ENCODE assay signal across 9 cellular contexts in genomic region chr19:44951179-44952159, GRCh38. TPM values are rescaled to one million over a fixed set of nuclear protein-coding genes. Genes with fewer than 3 reads are reported as not detected.
A peak's percentile ranks its signal among the peaks of the same experiment; 100 is the strongest.
DNase-seq lines count a peak whose midpoint lies in the region; ATAC-seq, FAIRE-seq and TF ChIP-seq lines count a peak whose summit lies in the region.
"Had no signal": no experiment of that assay in that cellular context is flagged by ENCODE, and none has a peak within 500 bp of the region (broad histone marks: within the 10 kb centered on the region; RNA-seq: fewer than 3 reads in every experiment).

No MANE protein-coding gene starts in this region.

- H3K27me3 ChIP-seq in WERI-Rb-1 (ENCODE audit: insufficient read depth, low read depth, severe bottlenecking) (no peaks in the 10 kb centered on the region), HepG2 (ENCODE audit: control insufficient read depth in 1 of 2, insufficient read depth in 2 of 2, low read length in 2 of 2) (no peaks in the 10 kb centered on the region; a peak in 1 of 5 replicates)

- FAIRE-seq in A549 (lab: Jason Lieb, UNC) (no peak), GM12892 (lab: Jason Lieb, UNC) (no peak), HepG2 (lab: Jason Lieb, UNC) (no peak)

- peak overlapping the region in 1 of 2 experiments; percentile 48; a peak in 3 of 6 replicates for H3K27ac ChIP-seq in A549
- H3K27ac ChIP-seq in WERI-Rb-1: no peak overlapping the region
- peak overlapping the region; percentile 68 for H3K27ac ChIP-seq in HepG2 (ENCODE audit: extremely low read length, insufficient read depth, low read length)

- POLR2A ChIA-PET in A549 (lab: Yijun Ruan, JAX): no interaction called here
- POLR2A ChIA-PET in HepG2 (lab: Yijun Ruan, JAX): interaction anchor here (0.6 to 6.1 kb wide), 7 partner anchors 12 to 47 kb away, joined by 3 to 91 read pairs (median 11); partner anchors contain the start of genes APOC1 and APOE

- in situ Hi-C loops in HepG2 (cut with HindIII; ENCODE audit: extremely low pct_ligation_motif_present, low pct_unique_long_range_greater_than_20kb): no loop called here

- peaks cover 35% of the 10 kb centered on the region for H3K79me2 ChIP-seq in HepG2 (ENCODE audit: insufficient read depth, low read length)

- H3K4me2 ChIP-seq in A549: no peak overlapping the region
- H3K4me2 ChIP-seq in HepG2 (ENCODE audit: low read depth, low read length): peak overlapping the region; percentile 69

- peaks cover 8% of the 10 kb centered on the region for H4K20me1 ChIP-seq in HepG2 (ENCODE audit: insufficient read depth, low read length)

- BruUV-seq in HepG2 (replicated peaks; lab: Mats Ljungman, UMichigan): no TSS peak

- ATAC-seq in A549 (peak; percentile 36 to 58), HepG2 (peak; percentile 63), HG03159 (IDR thresholded peaks at IDR 0.05; ENCODE audit: unreplicated experiment) (no peak)

- TF ChIP-seq EP300 in A549 (IDR thresholded peaks at IDR 0.05): no peak
- no peak for TF ChIP-seq EP300 in HepG2 (IDR thresholded peaks at IDR 0.05; ENCODE audit: low read depth in 2 of 2, low read length in 2 of 2)
- TF ChIP-seq EP300 in HepG2 (CRISPR knock-in tag; IDR thresholded peaks at IDR 0.05; ENCODE audit: borderline replicate concordance): no peak; the same call in 1 of the 2 replicates

- 44% methylated on average over 13 of the region's 13 CpGs for WGBS in A549 (ENCODE audit: missing lambda C conversion rate)
- 47% methylated on average over 13 of the region's 13 CpGs for WGBS in HepG2 (ENCODE audit: low lambda C conversion rate)

- peak overlapping the region; percentile 38 for H3K9ac ChIP-seq in HepG2 (ENCODE audit: insufficient read depth, low read depth, low read length)

- H3K9me3 ChIP-seq in A549: no peaks in the 10 kb centered on the region
- no peaks in the 10 kb centered on the region for H3K9me3 ChIP-seq in WERI-Rb-1 (ENCODE audit: severe bottlenecking)
- H3K9me3 ChIP-seq in HepG2 (ENCODE audit: low read length): no peaks in the 10 kb centered on the region

- TF ChIP-seq POLR2A in A549 (IDR thresholded peaks at IDR 0.05; ENCODE audit: low read length) (no peak), GM12892 (IDR thresholded peaks at IDR 0.05; ENCODE audit: low read depth, low read length) (no peak), HepG2 (IDR thresholded peaks at IDR 0.05; ENCODE audit: insufficient read depth in 1 of 2, low read depth in 2 of 2, low read length in 2 of 2) (peak; percentile 7 to 63; a peak in 2 of 4 replicates)

- CTCF ChIA-PET in A549 (lab: Yijun Ruan, JAX): interaction anchor here (0.6 to 8.3 kb wide), 48 partner anchors 8 to 457 kb away, joined by 3 to 303 read pairs (median 4); partner anchors contain the start of genes APOC1, APOE, CLASRP and RELB
- CTCF ChIA-PET in HepG2 (lab: Yijun Ruan, JAX; ENCODE audit: low intra/inter-chr PET ratio, low total read pairs): interaction anchor here (1.2 to 3.0 kb wide), 3 partner anchors 16 to 48 kb away, joined by 3 to 51 read pairs (median 45); partner anchors contain the start of gene APOE

- no peak overlapping the region for H3K4me3 ChIP-seq in A549
- no peak overlapping the region for H3K4me3 ChIP-seq in WERI-Rb-1 (ENCODE audit: low read depth, low read length)
- peak overlapping the region in 1 of 3 experiments; percentile 25; a peak in 1 of 6 replicates for H3K4me3 ChIP-seq in HepG2 (replicated peaks in 1 of 3; ENCODE audit: insufficient read depth in 1 of 3, low read depth in 2 of 3, low read length in 3 of 3)

- no peak overlapping the region for H2AFZ ChIP-seq in HepG2 (ENCODE audit: low read length)

- DNase-seq in A549 (ENCODE audit: low read depth in 1 of 2, low spot score in 1 of 2): peak; percentile 85 to 94
- DNase-seq in GM12892 (ENCODE audit: insufficient read length): peak; percentile 64
- peak; percentile 73 for DNase-seq in NCI-H2171 treated with DMSO at 0.1 percent for 48 hours (lab: John Stamatoyannopoulos, UW)
- peak; percentile 69 for DNase-seq in WERI-Rb-1
- DNase-seq in central memory CD4-positive, alpha-beta T cell: peak; percentile 70
- peak; percentile 85 for DNase-seq in HepG2 (ENCODE audit: low spot score)
- peak; percentile 67 for DNase-seq in stimulated activated CD4-positive, alpha-beta T cell treated with anti-CD3 and anti-CD28 coated beads, Interleukin-4, amount 100 ng/mL, for 24 hours

- intact Hi-C loops in HepG2 (cut with micrococcal nuclease; ENCODE audit: unreplicated experiment): loop anchor here (1.0 to 10.0 kb wide), 3 partner anchors 40 to 107 kb away; partner anchors contain the start of genes APOE and NECTIN2

- TF ChIP-seq CTCF in A549 (IDR thresholded peaks at IDR 0.05) (peak; percentile 98), WERI-Rb-1 (IDR thresholded peaks at IDR 0.05; ENCODE audit: low read depth, low read length) (peak; percentile 33; the same call in 1 of the 2 replicates), HepG2 (CRISPR knock-in tag; IDR thresholded peaks at IDR 0.05) (peak; percentile 79)

- TF ChIP-seq RAD21 in A549 (conservative IDR thresholded peaks at IDR 0.05 in 1 of 2, IDR thresholded peaks at IDR 0.05 in 1 of 2) (peak; percentile 81 to 89), HepG2 (CRISPR knock-in tag; IDR thresholded peaks at IDR 0.05) (peak; percentile 79)

- peaks cover 13% of the 10 kb centered on the region for H3K4me1 ChIP-seq in A549
- H3K4me1 ChIP-seq in HepG2 (ENCODE audit: insufficient read depth, low read length): peaks cover 75% of the 10 kb centered on the region

- no peaks in the 10 kb centered on the region; the same call in 1 of the 2 replicates for H3K36me3 ChIP-seq in WERI-Rb-1
- peaks cover 4 to 7% of the 10 kb centered on the region in 2 experiments for H3K36me3 ChIP-seq in HepG2 (replicated peaks in 1 of 2; ENCODE audit: control insufficient read depth in 1 of 2, insufficient read depth in 2 of 2, low read length in 2 of 2)

RNA-seq across cellular contexts. Expression of gene CLPTM1, which starts 3.7 kb away (rescaled TPM):
- polyA plus RNA-seq in A549 (2011; rRNA removed) (96.5 and 99.3 TPM in 2 replicates), A549 (2017; fragmentation: RNase III; extraction: RNeasy Plus Mini Kit Qiagen cat#74134 plus additional on column Dnase treatment) (173 to 188 TPM (median 180 TPM) in 3 replicates), HepG2 (2011; rRNA removed) (42.8 and 56.1 TPM in 2 replicates)
- polyA plus RNA-seq in A549 (2012; cell fraction: cytosol; rRNA removed): 141 and 161 TPM in 2 replicates
- 421 and 534 TPM in 2 replicates for polyA plus RNA-seq in A549 (2012; cell fraction: nucleus; rRNA removed)
- polyA minus RNA-seq in A549 (2011; rRNA and poly(A)+ RNA removed): 167 and 185 TPM in 2 replicates
- polyA plus RNA-seq in GM12892 (2012; ENCODE audit: missing spikeins): 22.1 TPM
- 15.3 and 34.9 TPM in 2 replicates for total RNA-seq in HepG2 (2016; rRNA removed; fragmentation: Illumina TruSeq; extraction: Trizol)
- total RNA-seq in HepG2 (2016; cell fraction: cytosol; rRNA removed; fragmentation: Illumina TruSeq; extraction: Trizol; ENCODE audit: low read depth): 27.3 and 28.2 TPM in 2 replicates
- total RNA-seq in HepG2 (2016; cell fraction: insoluble cytoplasmic fraction; rRNA removed; fragmentation: Illumina TruSeq; extraction: Trizol): 11.3 and 34.3 TPM in 2 replicates
- 34.7 and 36.6 TPM in 2 replicates for total RNA-seq in HepG2 (2016; cell fraction: membrane; rRNA removed; fragmentation: Illumina TruSeq; extraction: Trizol)
- total RNA-seq in HepG2 (2016; cell fraction: nucleus; rRNA removed; fragmentation: Illumina TruSeq; extraction: Trizol): 39.5 and 48.5 TPM in 2 replicates
- polyA plus RNA-seq in HepG2 (2011; cell fraction: cytosol; rRNA removed): 38.9 and 40.3 TPM in 2 replicates
- polyA plus RNA-seq in HepG2 (2011; cell fraction: nucleus; rRNA removed): 117 and 132 TPM in 2 replicates
- polyA plus RNA-seq in HepG2 (2012): 32.5 and 40.5 TPM in 2 replicates
- 33.5 and 37.0 TPM in 2 replicates for polyA plus RNA-seq in HepG2 (2016; cell fraction: cytosol; fragmentation: Illumina TruSeq; extraction: Trizol; ENCODE audit: low read depth)
- 22.9 and 28.7 TPM in 2 replicates for polyA plus RNA-seq in HepG2 (2016; cell fraction: insoluble cytoplasmic fraction; fragmentation: Illumina TruSeq; extraction: Trizol; ENCODE audit: low read depth)
- 44.9 and 55.2 TPM in 2 replicates for polyA plus RNA-seq in HepG2 (2016; cell fraction: membrane; fragmentation: Illumina TruSeq; extraction: Trizol; ENCODE audit: low read depth)
- 136 and 144 TPM in 2 replicates for polyA plus RNA-seq in HepG2 (2016; cell fraction: nucleus; fragmentation: Illumina TruSeq; extraction: Trizol; ENCODE audit: insufficient read depth, low read depth)
- polyA minus RNA-seq in HepG2 (2011; rRNA and poly(A)+ RNA removed; ENCODE audit: low replicate concordance): 77.0 and 78.9 TPM in 2 replicates
- 27.3 and 31.6 TPM in 2 replicates for polyA minus RNA-seq in HepG2 (2011; cell fraction: cytosol; rRNA and poly(A)+ RNA removed)
- polyA minus RNA-seq in HepG2 (2011; cell fraction: nucleus; rRNA and poly(A)+ RNA removed): 27.8 and 32.1 TPM in 2 replicates

RNA-seq across cellular contexts. Expression of gene APOC2, which starts 5.6 kb away (rescaled TPM):
- polyA plus RNA-seq in A549 (2011; rRNA removed): not detected in 2 replicates
- polyA plus RNA-seq in A549 (2012; cell fraction: cytosol; rRNA removed): not detected in 2 replicates
- polyA plus RNA-seq in A549 (2012; cell fraction: nucleus; rRNA removed): not detected in 2 replicates
- 0.27 TPM in 1 of 3 replicates, not detected in the others for polyA plus RNA-seq in A549 (2017; fragmentation: RNase III; extraction: RNeasy Plus Mini Kit Qiagen cat#74134 plus additional on column Dnase treatment)
- polyA minus RNA-seq in A549 (2011; rRNA and poly(A)+ RNA removed): not detected in 2 replicates
- polyA plus RNA-seq in GM12892 (2012; ENCODE audit: missing spikeins): not detected
- 276 and 407 TPM in 2 replicates for total RNA-seq in HepG2 (2016; rRNA removed; fragmentation: Illumina TruSeq; extraction: Trizol)
- 212 and 282 TPM in 2 replicates for total RNA-seq in HepG2 (2016; cell fraction: cytosol; rRNA removed; fragmentation: Illumina TruSeq; extraction: Trizol; ENCODE audit: low read depth)
- total RNA-seq in HepG2 (2016; cell fraction: insoluble cytoplasmic fraction; rRNA removed; fragmentation: Illumina TruSeq; extraction: Trizol): 251 and 383 TPM in 2 replicates
- total RNA-seq in HepG2 (2016; cell fraction: membrane; rRNA removed; fragmentation: Illumina TruSeq; extraction: Trizol): 259 and 332 TPM in 2 replicates
- total RNA-seq in HepG2 (2016; cell fraction: nucleus; rRNA removed; fragmentation: Illumina TruSeq; extraction: Trizol): 222 and 283 TPM in 2 replicates
- 1,401 and 1,802 TPM in 2 replicates for polyA plus RNA-seq in HepG2 (2011; rRNA removed)
- polyA plus RNA-seq in HepG2 (2011; cell fraction: cytosol; rRNA removed): 1,265 and 1,297 TPM in 2 replicates
- polyA plus RNA-seq in HepG2 (2011; cell fraction: nucleus; rRNA removed): 293 and 474 TPM in 2 replicates
- 632 and 749 TPM in 2 replicates for polyA plus RNA-seq in HepG2 (2012)
- polyA plus RNA-seq in HepG2 (2016; cell fraction: cytosol; fragmentation: Illumina TruSeq; extraction: Trizol; ENCODE audit: low read depth): 426 and 489 TPM in 2 replicates
- polyA plus RNA-seq in HepG2 (2016; cell fraction: insoluble cytoplasmic fraction; fragmentation: Illumina TruSeq; extraction: Trizol; ENCODE audit: low read depth): 402 and 416 TPM in 2 replicates
- polyA plus RNA-seq in HepG2 (2016; cell fraction: membrane; fragmentation: Illumina TruSeq; extraction: Trizol; ENCODE audit: low read depth): 440 and 475 TPM in 2 replicates
- polyA plus RNA-seq in HepG2 (2016; cell fraction: nucleus; fragmentation: Illumina TruSeq; extraction: Trizol; ENCODE audit: insufficient read depth, low read depth): 666 and 708 TPM in 2 replicates
- polyA minus RNA-seq in HepG2 (2011; rRNA and poly(A)+ RNA removed; ENCODE audit: low replicate concordance): 342 TPM in 1 of 2 replicates, not detected in the other
- 188 and 260 TPM in 2 replicates for polyA minus RNA-seq in HepG2 (2011; cell fraction: cytosol; rRNA and poly(A)+ RNA removed)
- polyA minus RNA-seq in HepG2 (2011; cell fraction: nucleus; rRNA and poly(A)+ RNA removed): 75.2 and 130 TPM in 2 replicates
- total RNA-seq: urinary bladder had no signal

RNA-seq across cellular contexts. Expression of gene APOC4, which starts 9.4 kb away (rescaled TPM):
- polyA plus RNA-seq in A549 (2011; rRNA removed) (not detected in 2 replicates), A549 (2017; fragmentation: RNase III; extraction: RNeasy Plus Mini Kit Qiagen cat#74134 plus additional on column Dnase treatment) (not detected in 3 replicates), HepG2 (2011; rRNA removed) (not detected in 2 replicates)
- polyA plus RNA-seq in A549 (2012; cell fraction: cytosol; rRNA removed): not detected in 2 replicates
- polyA plus RNA-seq in A549 (2012; cell fraction: nucleus; rRNA removed): not detected in 2 replicates
- not detected in 2 replicates for polyA minus RNA-seq in A549 (2011; rRNA and poly(A)+ RNA removed)
- not detected for polyA plus RNA-seq in GM12892 (2012; ENCODE audit: missing spikeins)
- total RNA-seq in HepG2 (2016; rRNA removed; fragmentation: Illumina TruSeq; extraction: Trizol): 0.46 TPM in 1 of 2 replicates, not detected in the other
- 0.79 TPM in 1 of 2 replicates, not detected in the other for total RNA-seq in HepG2 (2016; cell fraction: cytosol; rRNA removed; fragmentation: Illumina TruSeq; extraction: Trizol; ENCODE audit: low read depth)
- 1.1 TPM in 1 of 2 replicates, not detected in the other for total RNA-seq in HepG2 (2016; cell fraction: insoluble cytoplasmic fraction; rRNA removed; fragmentation: Illumina TruSeq; extraction: Trizol)
- total RNA-seq in HepG2 (2016; cell fraction: membrane; rRNA removed; fragmentation: Illumina TruSeq; extraction: Trizol): 0.49 and 0.72 TPM in 2 replicates
- total RNA-seq in HepG2 (2016; cell fraction: nucleus; rRNA removed; fragmentation: Illumina TruSeq; extraction: Trizol): not detected in 2 replicates
- polyA plus RNA-seq in HepG2 (2011; cell fraction: cytosol; rRNA removed): not detected in 2 replicates
- polyA plus RNA-seq in HepG2 (2011; cell fraction: nucleus; rRNA removed): not detected in 2 replicates
- polyA plus RNA-seq in HepG2 (2012): not detected in 2 replicates
- 0.45 and 0.79 TPM in 2 replicates for polyA plus RNA-seq in HepG2 (2016; cell fraction: cytosol; fragmentation: Illumina TruSeq; extraction: Trizol; ENCODE audit: low read depth)
- not detected in 2 replicates for polyA plus RNA-seq in HepG2 (2016; cell fraction: insoluble cytoplasmic fraction; fragmentation: Illumina TruSeq; extraction: Trizol; ENCODE audit: low read depth)
- 0.41 TPM in 1 of 2 replicates, not detected in the other for polyA plus RNA-seq in HepG2 (2016; cell fraction: membrane; fragmentation: Illumina TruSeq; extraction: Trizol; ENCODE audit: low read depth)
- polyA plus RNA-seq in HepG2 (2016; cell fraction: nucleus; fragmentation: Illumina TruSeq; extraction: Trizol; ENCODE audit: insufficient read depth, low read depth): not detected in 2 replicates
- not detected in 2 replicates for polyA minus RNA-seq in HepG2 (2011; rRNA and poly(A)+ RNA removed; ENCODE audit: low replicate concordance)
- not detected in 2 replicates for polyA minus RNA-seq in HepG2 (2011; cell fraction: cytosol; rRNA and poly(A)+ RNA removed)
- polyA minus RNA-seq in HepG2 (2011; cell fraction: nucleus; rRNA and poly(A)+ RNA removed): not detected in 2 replicates
- total RNA-seq: urinary bladder had no signal
- polyA plus RNA-seq: urinary bladder had no signal

RNA-seq across cellular contexts. Expression of gene APOC1, which starts 37.1 kb away (rescaled TPM):
- polyA plus RNA-seq in A549 (2011; rRNA removed): 82.1 and 88.7 TPM in 2 replicates
- polyA plus RNA-seq in A549 (2012; cell fraction: cytosol; rRNA removed): 145 and 171 TPM in 2 replicates
- polyA plus RNA-seq in A549 (2012; cell fraction: nucleus; rRNA removed): 40.5 and 46.5 TPM in 2 replicates
- polyA plus RNA-seq in A549 (2017; fragmentation: RNase III; extraction: RNeasy Plus Mini Kit Qiagen cat#74134 plus additional on column Dnase treatment): 172 to 198 TPM (median 196 TPM) in 3 replicates
- 21.8 and 24.4 TPM in 2 replicates for polyA minus RNA-seq in A549 (2011; rRNA and poly(A)+ RNA removed)
- 4.4 TPM for polyA plus RNA-seq in GM12892 (2012; ENCODE audit: missing spikeins)
- 417 and 600 TPM in 2 replicates for total RNA-seq in HepG2 (2016; rRNA removed; fragmentation: Illumina TruSeq; extraction: Trizol)
- 534 and 640 TPM in 2 replicates for total RNA-seq in HepG2 (2016; cell fraction: cytosol; rRNA removed; fragmentation: Illumina TruSeq; extraction: Trizol; ENCODE audit: low read depth)
- 415 and 575 TPM in 2 replicates for total RNA-seq in HepG2 (2016; cell fraction: insoluble cytoplasmic fraction; rRNA removed; fragmentation: Illumina TruSeq; extraction: Trizol)
- 550 and 704 TPM in 2 replicates for total RNA-seq in HepG2 (2016; cell fraction: membrane; rRNA removed; fragmentation: Illumina TruSeq; extraction: Trizol)
- 303 and 371 TPM in 2 replicates for total RNA-seq in HepG2 (2016; cell fraction: nucleus; rRNA removed; fragmentation: Illumina TruSeq; extraction: Trizol)
- 1,235 and 1,480 TPM in 2 replicates for polyA plus RNA-seq in HepG2 (2011; rRNA removed)
- polyA plus RNA-seq in HepG2 (2011; cell fraction: cytosol; rRNA removed): 789 and 856 TPM in 2 replicates
- 221 and 239 TPM in 2 replicates for polyA plus RNA-seq in HepG2 (2011; cell fraction: nucleus; rRNA removed)
- 609 and 1,000 TPM in 2 replicates for polyA plus RNA-seq in HepG2 (2012)
- 629 and 790 TPM in 2 replicates for polyA plus RNA-seq in HepG2 (2016; cell fraction: cytosol; fragmentation: Illumina TruSeq; extraction: Trizol; ENCODE audit: low read depth)
- 381 and 408 TPM in 2 replicates for polyA plus RNA-seq in HepG2 (2016; cell fraction: insoluble cytoplasmic fraction; fragmentation: Illumina TruSeq; extraction: Trizol; ENCODE audit: low read depth)
- polyA plus RNA-seq in HepG2 (2016; cell fraction: membrane; fragmentation: Illumina TruSeq; extraction: Trizol; ENCODE audit: low read depth): 501 and 616 TPM in 2 replicates
- polyA plus RNA-seq in HepG2 (2016; cell fraction: nucleus; fragmentation: Illumina TruSeq; extraction: Trizol; ENCODE audit: insufficient read depth, low read depth): 540 and 648 TPM in 2 replicates
- 364 TPM in 1 of 2 replicates, not detected in the other for polyA minus RNA-seq in HepG2 (2011; rRNA and poly(A)+ RNA removed; ENCODE audit: low replicate concordance)
- 191 and 220 TPM in 2 replicates for polyA minus RNA-seq in HepG2 (2011; cell fraction: cytosol; rRNA and poly(A)+ RNA removed)
- 50.5 and 79.1 TPM in 2 replicates for polyA minus RNA-seq in HepG2 (2011; cell fraction: nucleus; rRNA and poly(A)+ RNA removed)

RNA-seq across cellular contexts. Expression of gene APOE, which starts 45.9 kb away (rescaled TPM):
- polyA plus RNA-seq in A549 (2011; rRNA removed) (9.4 and 12.5 TPM in 2 replicates), A549 (2017; fragmentation: RNase III; extraction: RNeasy Plus Mini Kit Qiagen cat#74134 plus additional on column Dnase treatment) (16.2 to 31.9 TPM (median 20.2 TPM) in 3 replicates), HepG2 (2011; rRNA removed) (1,470 and 1,944 TPM in 2 replicates)
- polyA plus RNA-seq in A549 (2012; cell fraction: cytosol; rRNA removed): 14.3 and 17.4 TPM in 2 replicates
- 32.0 and 33.0 TPM in 2 replicates for polyA plus RNA-seq in A549 (2012; cell fraction: nucleus; rRNA removed)
- polyA minus RNA-seq in A549 (2011; rRNA and poly(A)+ RNA removed): 1.7 and 4.0 TPM in 2 replicates
- 0.55 TPM for polyA plus RNA-seq in GM12892 (2012; ENCODE audit: missing spikeins)
- 458 and 1,328 TPM in 2 replicates for total RNA-seq in HepG2 (2016; rRNA removed; fragmentation: Illumina TruSeq; extraction: Trizol)
- 159 and 166 TPM in 2 replicates for total RNA-seq in HepG2 (2016; cell fraction: cytosol; rRNA removed; fragmentation: Illumina TruSeq; extraction: Trizol; ENCODE audit: low read depth)
- total RNA-seq in HepG2 (2016; cell fraction: insoluble cytoplasmic fraction; rRNA removed; fragmentation: Illumina TruSeq; extraction: Trizol): 502 and 1,332 TPM in 2 replicates
- total RNA-seq in HepG2 (2016; cell fraction: membrane; rRNA removed; fragmentation: Illumina TruSeq; extraction: Trizol): 224 and 230 TPM in 2 replicates
- total RNA-seq in HepG2 (2016; cell fraction: nucleus; rRNA removed; fragmentation: Illumina TruSeq; extraction: Trizol): 800 and 999 TPM in 2 replicates
- polyA plus RNA-seq in HepG2 (2011; cell fraction: cytosol; rRNA removed): 2,997 and 3,700 TPM in 2 replicates
- polyA plus RNA-seq in HepG2 (2011; cell fraction: nucleus; rRNA removed): 1,674 and 2,058 TPM in 2 replicates
- polyA plus RNA-seq in HepG2 (2012): 709 and 938 TPM in 2 replicates
- 177 and 191 TPM in 2 replicates for polyA plus RNA-seq in HepG2 (2016; cell fraction: cytosol; fragmentation: Illumina TruSeq; extraction: Trizol; ENCODE audit: low read depth)
- polyA plus RNA-seq in HepG2 (2016; cell fraction: insoluble cytoplasmic fraction; fragmentation: Illumina TruSeq; extraction: Trizol; ENCODE audit: low read depth): 450 and 491 TPM in 2 replicates
- polyA plus RNA-seq in HepG2 (2016; cell fraction: membrane; fragmentation: Illumina TruSeq; extraction: Trizol; ENCODE audit: low read depth): 185 and 190 TPM in 2 replicates
- polyA plus RNA-seq in HepG2 (2016; cell fraction: nucleus; fragmentation: Illumina TruSeq; extraction: Trizol; ENCODE audit: insufficient read depth, low read depth): 1,533 and 1,741 TPM in 2 replicates
- 0.40 and 224 TPM in 2 replicates for polyA minus RNA-seq in HepG2 (2011; rRNA and poly(A)+ RNA removed; ENCODE audit: low replicate concordance)
- polyA minus RNA-seq in HepG2 (2011; cell fraction: cytosol; rRNA and poly(A)+ RNA removed): 272 and 395 TPM in 2 replicates
- 73.5 and 101 TPM in 2 replicates for polyA minus RNA-seq in HepG2 (2011; cell fraction: nucleus; rRNA and poly(A)+ RNA removed)

Comparison
In these comparisons a context has a peak if more than half of its experiments do, and no peak if none do; other contexts are left out.
1. CTCF ChIP-seq: peak in every context shown above with its lines; median percentile 98 in A549; 79 in HepG2; 33 in WERI-Rb-1.
2. POLR2A ChIP-seq: peak in HepG2 (2 of 2); none in A549 (single experiment) and GM12892 (single experiment).
3. RNA of gene APOC2, which starts 5.6 kb away (polyA plus RNA-seq): 293 to 1,802 TPM in HepG2; 0.27 TPM in A549; every median in the first group is over 100 times any median in the second.
4. Of the 38 proteins assayed by ChIP-seq in both HepG2 and A549: peak only in HepG2: BHLHE40, KDM5A, MAZ, POLR2A and RFX5; only in A549: none; in both: CTCF, RAD21 and SMC3; in neither: 28; mixed calls (peak in some experiments, not most) for 2.
5. Peak in every context shown above with its lines, with median percentiles within 50 percentile points of each other: DNase-seq.